ENCODE assay signal across 8 cellular contexts in genomic region chr19:13881692-13882418, GRCh38. TPM values are rescaled to one million over a fixed set of nuclear protein-coding genes. Genes with fewer than 3 reads are reported as not detected.
DNase-seq lines count a peak whose midpoint lies in the region; ATAC-seq, FAIRE-seq and TF ChIP-seq lines count a peak whose summit lies in the region.

No MANE protein-coding gene starts in this region.

- no peaks in the 10 kb centered on the region for H3K9me3 ChIP-seq in A549
- no peaks in the 10 kb centered on the region for H3K9me3 ChIP-seq in iPS-18a (ENCODE audit: control insufficient read depth, low read depth, low read length)
- H3K9me3 ChIP-seq in subcutaneous abdominal adipose tissue (ENCODE audit: control insufficient read depth in 5 of 5, low read length in 5 of 5), result no peaks in the 10 kb centered on the region

- H3K4me1 ChIP-seq in A549 (peaks cover 13% of the 10 kb centered on the region), iPS-18a (ENCODE audit: control insufficient read depth, low read depth, low read length) (peaks cover 23% of the 10 kb centered on the region), subcutaneous abdominal adipose tissue (ENCODE audit: control insufficient read depth in 5 of 5, insufficient read depth in 5 of 5, low read length in 5 of 5) (peaks cover 0 to 28% (median 20%) of the 10 kb centered on the region in 5 donors)

- DNase-seq in A549 (ENCODE audit: low read depth in 1 of 2, low spot score in 1 of 2) (no peak), HFFc6 (peak; percentile 38), cerebellum (ENCODE audit: low spot score) (no peak)
- DNase-seq in activated T-cell treated with anti-CD3 and anti-CD28 coated beads, Interleukin-2, amount 50 U/mL, for 4 hours, result peak; percentile 28

- no peak for ATAC-seq in A549
- ATAC-seq in activated T-cell treated with anti-CD3 and anti-CD28 coated beads, Interleukin-2, amount 50 U/mL, for 4 hours, result peak; percentile 24 to 27
- ATAC-seq in GM21529 (IDR thresholded peaks at IDR 0.05; ENCODE audit: unreplicated experiment), result no peak
- ATAC-seq in GM18873 (IDR thresholded peaks at IDR 0.05; ENCODE audit: low FRiP score, unreplicated experiment), result no peak

- H3K36me3 ChIP-seq in iPS-18a (ENCODE audit: control insufficient read depth, low read depth, low read length) (no peaks in the 10 kb centered on the region), subcutaneous abdominal adipose tissue (ENCODE audit: control insufficient read depth in 5 of 5, insufficient read depth in 5 of 5, low read length in 5 of 5) (no peaks in the 10 kb centered on the region)

- WGBS in A549 (ENCODE audit: missing lambda C conversion rate), result 93% methylated on average over 9 of the region's 17 CpGs

- H3K36me3 Mint-ChIP-seq in HFFc6 (ENCODE audit: low read depth), result no peaks in the 10 kb centered on the region
- no peaks in the 10 kb centered on the region for H3K36me3 Mint-ChIP-seq in activated T-cell treated with anti-CD3 and anti-CD28 coated beads, Interleukin-2, amount 50 U/mL, for 4 hours (ENCODE audit: insufficient read depth)

- TF ChIP-seq EP300 in A549 (IDR thresholded peaks at IDR 0.05), result no peak

- FAIRE-seq in A549 (lab: Jason Lieb, UNC), result no peak

- CTCF ChIA-PET in A549 (lab: Yijun Ruan, JAX), result interaction anchor here (0.8 to 3.6 kb wide), 11 partner anchors 12 to 255 kb away, joined by 3 to 30 read pairs (median 5); partner anchors contain the start of genes ASF1B, IL27RA and MISP3

- H3K27me3 ChIP-seq in iPS-18a (ENCODE audit: control insufficient read depth, insufficient read depth, low read length) (peaks cover 13% of the 10 kb centered on the region), subcutaneous abdominal adipose tissue (ENCODE audit: control insufficient read depth in 5 of 5, insufficient read depth in 4 of 5, low read length in 5 of 5) (peaks cover 0 to 2% (median 0%) of the 10 kb centered on the region in 5 donors)

- no peak overlapping the region for H3K4me3 Mint-ChIP-seq in HFFc6
- peak overlapping the region; percentile 45 for H3K4me3 Mint-ChIP-seq in activated T-cell treated with anti-CD3 and anti-CD28 coated beads, Interleukin-2, amount 50 U/mL, for 4 hours

- POLR2A ChIA-PET in A549 (lab: Yijun Ruan, JAX), result interaction anchor here (2.2 kb wide), 1 partner anchor 190 kb away, joined by 5 read pairs; the partner anchor contains the start of gene MISP3

- no peak for TF ChIP-seq POLR2A in A549 (IDR thresholded peaks at IDR 0.05; ENCODE audit: low read length)

- no peak for TF ChIP-seq RAD21 in A549 (conservative IDR thresholded peaks at IDR 0.05 in 1 of 2, IDR thresholded peaks at IDR 0.05 in 1 of 2)

- H3K9ac ChIP-seq in iPS-18a (ENCODE audit: low read length) (peak overlapping the region; percentile 11), subcutaneous abdominal adipose tissue (ENCODE audit: low read length in 5 of 5) (peak overlapping the region in 1 of 5 donors; percentile 12)

- H3K4me2 ChIP-seq in A549, result no peak overlapping the region

- H3K27ac Mint-ChIP-seq in HFFc6, result peak overlapping the region; percentile 87

- H3K27ac ChIP-seq in A549 (peak overlapping the region; percentile 96 to 100; a peak in 5 of 6 replicates), iPS-18a (ENCODE audit: low read length) (peak overlapping the region; percentile 42), subcutaneous abdominal adipose tissue (ENCODE audit: low read depth, low read length) (peak overlapping the region; percentile 54)

- H3K4me3 ChIP-seq in A549 (no peak overlapping the region), iPS-18a (ENCODE audit: low read length) (peak overlapping the region; percentile 15), subcutaneous abdominal adipose tissue (ENCODE audit: low read depth in 1 of 5, low read length in 5 of 5) (no peak overlapping the region)

- peaks cover 20% of the 10 kb centered on the region for H3K4me1 Mint-ChIP-seq in HFFc6 (ENCODE audit: low read depth)
- peaks cover 36% of the 10 kb centered on the region for H3K4me1 Mint-ChIP-seq in activated T-cell treated with anti-CD3 and anti-CD28 coated beads, Interleukin-2, amount 50 U/mL, for 4 hours (ENCODE audit: low read depth)

- peaks cover 2% of the 10 kb centered on the region for H3K27me3 Mint-ChIP-seq in HFFc6 (ENCODE audit: insufficient read depth)
- H3K27me3 Mint-ChIP-seq in activated T-cell treated with anti-CD3 and anti-CD28 coated beads, Interleukin-2, amount 50 U/mL, for 4 hours (ENCODE audit: low read depth), result no peaks in the 10 kb centered on the region

- no peak for TF ChIP-seq CTCF in A549 (IDR thresholded peaks at IDR 0.05)
- no peak for TF ChIP-seq CTCF in HFFc6 (IDR thresholded peaks at IDR 0.05)

- no peaks in the 10 kb centered on the region for H3K9me3 Mint-ChIP-seq in HFFc6
- no peaks in the 10 kb centered on the region for H3K9me3 Mint-ChIP-seq in activated T-cell treated with anti-CD3 and anti-CD28 coated beads, Interleukin-2, amount 50 U/mL, for 4 hours

TF ChIP-seq in A549, 52 proteins besides CTCF, POLR2A, EP300 and RAD21 (continues in another document):
- no peak for TF ChIP-seq HOXB13 (CRISPR knock-in tag; IDR thresholded peaks at IDR 0.05; ENCODE audit: low read depth)
- TF ChIP-seq NR3C1 (IDR thresholded peaks at IDR 0.05), result no peak
- TF ChIP-seq HEYL (CRISPR knock-in tag; IDR thresholded peaks at IDR 0.05), result no peak
- no peak for TF ChIP-seq HMGXB4 (CRISPR knock-in tag; IDR thresholded peaks at IDR 0.05; ENCODE audit: borderline replicate concordance)
- no peak for TF ChIP-seq BCL3 (IDR thresholded peaks at IDR 0.05)

RNA-seq across cellular contexts. Expression of gene NANOS3, which starts 4.9 kb away (rescaled TPM):
- polyA plus RNA-seq in A549 (2011; rRNA removed) (0.31 and 0.53 TPM in 2 replicates), A549 (2017; fragmentation: RNase III; extraction: RNeasy Plus Mini Kit Qiagen cat#74134 plus additional on column Dnase treatment) (0.78 to 1.2 TPM (median 1.1 TPM) in 3 replicates)
- 0.79 and 1.8 TPM in 2 replicates for polyA plus RNA-seq in A549 (2012; cell fraction: cytosol; rRNA removed)
- 2.4 and 2.7 TPM in 2 replicates for polyA plus RNA-seq in A549 (2012; cell fraction: nucleus; rRNA removed)
- polyA minus RNA-seq in A549 (2011; rRNA and poly(A)+ RNA removed), result not detected in 2 replicates
- 1 to 10 TPM in 5 of 6 experiments, under 1 TPM in 1; 0.91 to 1.7 (median 1.4) TPM for total RNA-seq in HFFc6 (2021; fragmentation: NEBNext Ultra II Directional; extraction: Animal tissue kit (Norgen Biotek cat#: 25700))
- under 1 TPM in 1 of 3 donors, not detected in 2; 0.52 TPM for total RNA-seq in activated T-cell treated with anti-CD3 and anti-CD28 coated beads, Interleukin-2, amount 50 U/mL, for 4 hours
- 2.9 TPM for total RNA-seq in cerebellum

RNA-seq across cellular contexts. Expression of gene BRME1, which starts 24.1 kb away (rescaled TPM):
- polyA plus RNA-seq in A549 (2011; rRNA removed) (0.09 and 0.12 TPM in 2 replicates), A549 (2017; fragmentation: RNase III; extraction: RNeasy Plus Mini Kit Qiagen cat#74134 plus additional on column Dnase treatment) (1.1 to 2.3 TPM (median 1.2 TPM) in 3 replicates)
- polyA plus RNA-seq in A549 (2012; cell fraction: cytosol; rRNA removed), result 0.21 and 0.31 TPM in 2 replicates
- 0.92 and 1.1 TPM in 2 replicates for polyA plus RNA-seq in A549 (2012; cell fraction: nucleus; rRNA removed)
- polyA minus RNA-seq in A549 (2011; rRNA and poly(A)+ RNA removed), result 0.29 TPM in 2 replicates
- total RNA-seq in HFFc6 (2021; fragmentation: NEBNext Ultra II Directional; extraction: Animal tissue kit (Norgen Biotek cat#: 25700)), result under 1 TPM; 0.37 to 0.67 (median 0.55) TPM
- total RNA-seq in activated T-cell treated with anti-CD3 and anti-CD28 coated beads, Interleukin-2, amount 50 U/mL, for 4 hours, result 1 to 10 TPM; 7.3 to 9.3 (median 8.9) TPM
- total RNA-seq in cerebellum, result 8.6 TPM

RNA-seq across cellular contexts. Expression of gene CC2D1A, which starts 24.1 kb away (rescaled TPM):
- 4.7 and 4.8 TPM in 2 replicates for polyA plus RNA-seq in A549 (2011; rRNA removed)
- polyA plus RNA-seq in A549 (2012; cell fraction: cytosol; rRNA removed), result 10.0 and 12.1 TPM in 2 replicates
- 28.8 and 38.8 TPM in 2 replicates for polyA plus RNA-seq in A549 (2012; cell fraction: nucleus; rRNA removed)
- polyA plus RNA-seq in A549 (2017; fragmentation: RNase III; extraction: RNeasy Plus Mini Kit Qiagen cat#74134 plus additional on column Dnase treatment), result 13.9 to 15.3 TPM (median 14.0 TPM) in 3 replicates
- 7.6 and 9.0 TPM in 2 replicates for polyA minus RNA-seq in A549 (2011; rRNA and poly(A)+ RNA removed)
- 10 to 100 TPM; 22.9 to 28.3 (median 25.5) TPM for total RNA-seq in HFFc6 (2021; fragmentation: NEBNext Ultra II Directional; extraction: Animal tissue kit (Norgen Biotek cat#: 25700))
- total RNA-seq in activated T-cell treated with anti-CD3 and anti-CD28 coated beads, Interleukin-2, amount 50 U/mL, for 4 hours, result 10 to 100 TPM; 34.1 to 40.2 (median 39.6) TPM
- total RNA-seq in cerebellum, result 10.1 TPM

RNA-seq across cellular contexts. Expression of gene PODNL1, which starts 56.4 kb away (rescaled TPM):
- polyA plus RNA-seq in A549 (2011; rRNA removed) (0.50 and 0.79 TPM in 2 replicates), A549 (2017; fragmentation: RNase III; extraction: RNeasy Plus Mini Kit Qiagen cat#74134 plus additional on column Dnase treatment) (1.1 to 1.8 TPM (median 1.3 TPM) in 3 replicates)
- polyA plus RNA-seq in A549 (2012; cell fraction: cytosol; rRNA removed), result 1.1 and 1.7 TPM in 2 replicates
- polyA plus RNA-seq in A549 (2012; cell fraction: nucleus; rRNA removed), result 0.94 and 1.7 TPM in 2 replicates
- 0.34 TPM in 1 of 2 replicates, not detected in the other for polyA minus RNA-seq in A549 (2011; rRNA and poly(A)+ RNA removed)
- total RNA-seq in HFFc6 (2021; fragmentation: NEBNext Ultra II Directional; extraction: Animal tissue kit (Norgen Biotek cat#: 25700)), result 10 to 100 TPM; 10.1 to 13.7 (median 12.2) TPM
- total RNA-seq in activated T-cell treated with anti-CD3 and anti-CD28 coated beads, Interleukin-2, amount 50 U/mL, for 4 hours, result under 1 TPM in 2 of 3 donors, not detected in 1; 0.08 to 0.30 TPM
- 0.45 TPM for total RNA-seq in cerebellum

Comparison
In these comparisons a context has a peak if more than half of its experiments do, and no peak if none do; other contexts are left out.
1. ATAC-seq: peak in activated T-cell treated with anti-CD3 and anti-CD28 coated beads, Interleukin-2, amount 50 U/mL, for 4 hours (2 of 2); none in A549 (0 of 2), GM21529 (single experiment) and GM18873 (single experiment).
2. DNase-seq: peak in HFFc6 (single experiment) and activated T-cell treated with anti-CD3 and anti-CD28 coated beads, Interleukin-2, amount 50 U/mL, for 4 hours (single experiment); none in A549 (0 of 2) and cerebellum (single experiment).
3. H3K27ac ChIP-seq: peak in every context shown above with its lines; median percentile 98 in A549; 54 in subcutaneous abdominal adipose tissue; 42 in iPS-18a.